In genomic region chr4:70996014-70996353, GRCh38 we compare ENCODE assay signal across 9 cellular contexts. TPM values are rescaled to one million over a fixed set of nuclear protein-coding genes. Genes with fewer than 3 reads are reported as not detected.
DNase-seq lines count a peak whose midpoint lies in the region; ATAC-seq and TF ChIP-seq lines count a peak whose summit lies in the region.
"Had no signal": no experiment of that assay in that cellular context is flagged by ENCODE, and none has a peak within 500 bp of the region (broad histone marks: within the 10 kb centered on the region; RNA-seq: fewer than 3 reads in every experiment).

No MANE protein-coding gene starts in this region.

- peak overlapping the region; percentile 97 for H3K4me3 Mint-ChIP-seq in activated CD4-positive, alpha-beta memory T cell treated with anti-CD3 and anti-CD28 coated beads, Interleukin-2, amount 10 ng/mL, durations not matched to agents 7 days and 5 days
- peak overlapping the region; percentile 96 for H3K4me3 Mint-ChIP-seq in memory B cell

- peak overlapping the region; percentile 80 for H3K27ac Mint-ChIP-seq in activated CD4-positive, alpha-beta memory T cell treated with anti-CD3 and anti-CD28 coated beads, Interleukin-2, amount 10 ng/mL, durations not matched to agents 7 days and 5 days
- H3K27ac Mint-ChIP-seq in memory B cell, result peak overlapping the region; percentile 82

- peak overlapping the region; percentile 82 to 98 (median 91) for H3K4me2 ChIP-seq in BLaER1 treated with 17β-estradiol and CSF1 and Interleukin-3, amounts not matched to agents 10 nM and 100 nM

- POLR2A ChIA-PET in activated CD4-positive, alpha-beta memory T cell treated with anti-CD3 and anti-CD28 coated beads, Interleukin-2, amount 10 ng/mL, durations not matched to agents 7 days and 5 days (lab: Charles Lee), result interaction anchor here (1.1 to 5.0 kb wide), 7 partner anchors 8 to 307 kb away, joined by 3 to 41 read pairs (median 9); partner anchors contain the start of gene GRSF1

- H3K36me3 Mint-ChIP-seq in activated CD4-positive, alpha-beta memory T cell treated with anti-CD3 and anti-CD28 coated beads, Interleukin-2, amount 10 ng/mL, durations not matched to agents 7 days and 5 days (ENCODE audit: low read depth), result peaks cover 70% of the 10 kb centered on the region
- peaks cover 26% of the 10 kb centered on the region for H3K36me3 Mint-ChIP-seq in memory B cell

- no peaks in the 10 kb centered on the region for H3K27me3 Mint-ChIP-seq in activated CD4-positive, alpha-beta memory T cell treated with anti-CD3 and anti-CD28 coated beads, Interleukin-2, amount 10 ng/mL, durations not matched to agents 7 days and 5 days
- H3K27me3 Mint-ChIP-seq in memory B cell, result no peaks in the 10 kb centered on the region

- peak overlapping the region; percentile 58 to 96 (median 92); a peak in 20 of 22 replicates for H3K9ac ChIP-seq in BLaER1 treated with 17β-estradiol and CSF1 and Interleukin-3, amounts not matched to agents 10 nM and 100 nM

- peak overlapping the region in 6 of 11 experiments; percentile 11 to 94 (median 92); a peak in 10 of 22 replicates for H3K27ac ChIP-seq in BLaER1 treated with 17β-estradiol and CSF1 and Interleukin-3, amounts not matched to agents 10 nM and 100 nM
- H3K27ac ChIP-seq in HL-60 (replicated peaks) (no peak overlapping the region), ascending aorta (no peak overlapping the region)

- DNase-seq in HL-60 (ENCODE audit: low read depth in 1 of 2, low spot score in 1 of 2) (peak in 1 of 2 experiments; percentile 45), memory B cell (ENCODE audit: low spot score in 2 of 2) (no peak), BE2C (no peak), H7 (no peak), ascending aorta (ENCODE audit: low spot score in 2 of 2) (no peak)
- DNase-seq in activated CD4-positive, alpha-beta memory T cell treated with anti-CD3 and anti-CD28 coated beads, Interleukin-2, amount 10 ng/mL, durations not matched to agents 7 days and 5 days, result peak; percentile 47
- DNase-seq: NCI-H187 had no signal

- peaks cover 7% of the 10 kb centered on the region for H3K9me3 Mint-ChIP-seq in activated CD4-positive, alpha-beta memory T cell treated with anti-CD3 and anti-CD28 coated beads, Interleukin-2, amount 10 ng/mL, durations not matched to agents 7 days and 5 days
- peaks cover 2% of the 10 kb centered on the region for H3K9me3 Mint-ChIP-seq in memory B cell

- H3K36me3 ChIP-seq in BLaER1 treated with 17β-estradiol and CSF1 and Interleukin-3, amounts not matched to agents 10 nM and 100 nM, result peaks cover 17 to 39% (median 34%) of the 10 kb centered on the region in 11 experiments; a peak in 21 of 22 replicates
- H3K36me3 ChIP-seq in BE2C (peaks cover 25% of the 10 kb centered on the region), H7 (replicated peaks; ENCODE audit: control insufficient read depth, insufficient read depth, low read length) (peaks cover 2% of the 10 kb centered on the region; the same call in 1 of the 2 replicates), ascending aorta (peaks cover 0 to 9% of the 10 kb centered on the region in 2 donors)

- H3K9me3 ChIP-seq in BLaER1 treated with 17β-estradiol and CSF1 and Interleukin-3, amounts not matched to agents 10 nM and 100 nM (replicated peaks in 1 of 11), result peaks cover 5 to 34% (median 31%) of the 10 kb centered on the region in 11 experiments; a peak in 21 of 22 replicates
- H3K9me3 ChIP-seq in BE2C (peaks cover 2% of the 10 kb centered on the region; the same call in 1 of the 2 replicates), ascending aorta (no peaks in the 10 kb centered on the region)

- peaks cover 49 to 57% (median 54%) of the 10 kb centered on the region in 10 experiments for H3K4me1 ChIP-seq in BLaER1 treated with 17β-estradiol and CSF1 and Interleukin-3, amounts not matched to agents 10 nM and 100 nM
- H3K4me1 ChIP-seq in BE2C (no peaks in the 10 kb centered on the region), ascending aorta (peaks cover 6% of the 10 kb centered on the region in 2 donors)

- peaks cover 68% of the 10 kb centered on the region for H3K4me1 Mint-ChIP-seq in activated CD4-positive, alpha-beta memory T cell treated with anti-CD3 and anti-CD28 coated beads, Interleukin-2, amount 10 ng/mL, durations not matched to agents 7 days and 5 days
- peaks cover 52% of the 10 kb centered on the region for H3K4me1 Mint-ChIP-seq in memory B cell

- TF ChIP-seq CTCF in HL-60 (IDR thresholded peaks at IDR 0.05; ENCODE audit: insufficient read depth, low read length) (no peak), BE2C (IDR thresholded peaks at IDR 0.05; ENCODE audit: low read depth, low read length) (no peak), ascending aorta (IDR thresholded peaks at IDR 0.05) (no peak)

- intact Hi-C loops in ascending aorta (cut with DNase I), result loop anchor here (10.0 kb wide), 2 partner anchors 189 to 391 kb away; no protein-coding TSS in a partner anchor

- ATAC-seq in memory B cell (ENCODE audit: low read depth) (no peak), GM18907 (IDR thresholded peaks at IDR 0.05; ENCODE audit: unreplicated experiment) (no peak)

- H4K20me1 ChIP-seq in BLaER1 treated with 17β-estradiol and CSF1 and Interleukin-3, amounts not matched to agents 10 nM and 100 nM, result peaks cover 12 to 36% (median 29%) of the 10 kb centered on the region in 11 experiments; a peak in 18 of 22 replicates

- H3K4me3 ChIP-seq in BLaER1 treated with 17β-estradiol and CSF1 and Interleukin-3, amounts not matched to agents 10 nM and 100 nM, result peak overlapping the region; percentile 78 to 96 (median 90); a peak in 19 of 20 replicates
- peak overlapping the region; percentile 91 for H3K4me3 ChIP-seq in HL-60 (replicated peaks; ENCODE audit: insufficient read depth, low read length)
- H3K4me3 ChIP-seq in BE2C (ENCODE audit: low read depth, low read length), result no peak overlapping the region
- no peak overlapping the region for H3K4me3 ChIP-seq in H7 (ENCODE audit: insufficient read depth, low read depth, low read length)
- H3K4me3 ChIP-seq in ascending aorta, result peak overlapping the region in 1 of 2 donors; percentile 9

- CTCF ChIA-PET in activated CD4-positive, alpha-beta memory T cell treated with anti-CD3 and anti-CD28 coated beads, Interleukin-2, amount 10 ng/mL, durations not matched to agents 7 days and 5 days (lab: Charles Lee), result interaction anchor here (0.6 to 5.3 kb wide), 5 partner anchors 8 to 157 kb away, joined by 3 to 74 read pairs (median 8); partner anchors contain the start of gene GRSF1

- H3K27me3 ChIP-seq in BLaER1 treated with 17β-estradiol and CSF1 and Interleukin-3, amounts not matched to agents 10 nM and 100 nM, result no peaks in the 10 kb centered on the region
- no peaks in the 10 kb centered on the region for H3K27me3 ChIP-seq in HL-60 (ENCODE audit: insufficient read depth, poor library complexity, severe bottlenecking)
- no peaks in the 10 kb centered on the region for H3K27me3 ChIP-seq in BE2C
- H3K27me3 ChIP-seq in H7 (ENCODE audit: control insufficient read depth, insufficient read depth, low read length), result no peaks in the 10 kb centered on the region
- no peaks in the 10 kb centered on the region for H3K27me3 ChIP-seq in ascending aorta

RNA-seq across cellular contexts. Expression of gene DCK, which starts 2.5 kb away (rescaled TPM):
- total RNA-seq in activated CD4-positive, alpha-beta memory T cell treated with anti-CD3 and anti-CD28 coated beads, Interleukin-2, amount 10 ng/mL, durations not matched to agents 7 days and 5 days, result 10 to 100 TPM; 79.0 to 85.1 TPM
- 8.7 TPM for polyA plus RNA-seq in BE2C (2012; ENCODE audit: insufficient read depth, insufficient read length, low read depth)
- 26.5 and 31.7 TPM in 2 replicates for total RNA-seq in H7 (2014; rRNA removed; shearing (Covaris generic))
- total RNA-seq in ascending aorta, result 24.5 TPM

Comparison
In these comparisons a context has a peak if more than half of its experiments do, and no peak if none do; other contexts are left out.
1. H3K27ac ChIP-seq: peak in BLaER1 treated with 17β-estradiol and CSF1 and Interleukin-3, amounts not matched to agents 10 nM and 100 nM (6 of 11); none in HL-60 (single experiment) and ascending aorta (0 of 2).
2. H3K4me3 ChIP-seq: peak in BLaER1 treated with 17β-estradiol and CSF1 and Interleukin-3, amounts not matched to agents 10 nM and 100 nM (10 of 10) and HL-60 (single experiment); none in BE2C (single experiment) and H7 (single experiment).